In genomic region chr6:80438728-80439127, GRCh38 we compare ENCODE assay signal across 13 cellular contexts.
A peak's percentile ranks its signal among the peaks of the same experiment; 100 is the strongest.
DNase-seq lines count a peak whose midpoint lies in the region; ATAC-seq and TF ChIP-seq lines count a peak whose summit lies in the region.
"Had no signal": no experiment of that assay in that cellular context is flagged by ENCODE, and none has a peak within 500 bp of the region (broad histone marks: within the 10 kb centered on the region; RNA-seq: fewer than 3 reads in every experiment).

No MANE protein-coding gene starts in this region.

- H3K4me3 ChIP-seq in HAP-1: no peak overlapping the region
- H3K4me3 ChIP-seq in SJSA1: no peak overlapping the region
- H3K4me3 ChIP-seq in fibroblast of the aortic adventitia (ENCODE audit: low read depth, low read length): no peak overlapping the region
- no peak overlapping the region for H3K4me3 ChIP-seq in smooth muscle cell
- no peak overlapping the region for H3K4me3 ChIP-seq in heart right ventricle
- H3K4me3 ChIP-seq: thyroid gland had no signal

- in situ Hi-C loops in HAP-1 (cut with MboI; ENCODE audit: low sequenced_read_pairs): no loop called here

- DNase-seq in HAP-1 (ENCODE audit: low spot score in 2 of 2): peak; percentile 11 to 40
- peak; percentile 70 to 71 for DNase-seq in SJSA1 (ENCODE audit: low read depth in 1 of 2, low spot score in 2 of 2)
- DNase-seq in fibroblast of the aortic adventitia (ENCODE audit: low read depth): peak; percentile 88
- DNase-seq in smooth muscle cell (lab: John Stamatoyannopoulos, UW; ENCODE audit: unreplicated experiment): no peak
- no peak for DNase-seq in HuH-7.5 (ENCODE audit: low spot score)
- no peak for DNase-seq in heart right ventricle
- DNase-seq: activated CD8-positive, alpha-beta T cell treated with anti-CD3 and anti-CD28 coated beads for 36 hours; glutamatergic neuron; naive thymus-derived CD4-positive, alpha-beta T cell; NCI-H1092 treated with DMSO at 0.1 percent for 48 hours; thyroid gland had no signal

- no peak overlapping the region for H2AFZ ChIP-seq in smooth muscle cell (ENCODE audit: low read depth)

- TF ChIP-seq CTCF in fibroblast of the aortic adventitia (IDR thresholded peaks at IDR 0.05; ENCODE audit: insufficient read depth, low read length): no peak
- TF ChIP-seq CTCF in smooth muscle cell (IDR thresholded peaks at IDR 0.05; ENCODE audit: borderline replicate concordance, insufficient read depth, poor library complexity, severe bottlenecking): no peak
- TF ChIP-seq CTCF in heart right ventricle (IDR thresholded peaks at IDR 0.05): no peak

- peak overlapping the region; percentile 37 for H3K9ac ChIP-seq in smooth muscle cell (ENCODE audit: low read depth)

- no peaks in the 10 kb centered on the region for H3K36me3 ChIP-seq in HAP-1 (replicated peaks)
- 0 out of 2 replicates have a peak, but pooled peaks cover 2% of the 10 kb centered on the region for H3K36me3 ChIP-seq in SJSA1
- H3K36me3 ChIP-seq in smooth muscle cell (ENCODE audit: low read depth): no peaks in the 10 kb centered on the region
- H3K36me3 ChIP-seq in heart right ventricle: no peaks in the 10 kb centered on the region
- H3K36me3 ChIP-seq: thyroid gland had no signal

- H3K79me2 ChIP-seq in smooth muscle cell (ENCODE audit: low read depth): no peaks in the 10 kb centered on the region

- intact Hi-C loops in heart right ventricle (cut with DNase I): no loop called here

- no peak overlapping the region for H3K4me2 ChIP-seq in smooth muscle cell

- H3K4me1 ChIP-seq in HAP-1 (no peaks in the 10 kb centered on the region), SJSA1 (replicated peaks) (peaks cover 32% of the 10 kb centered on the region), smooth muscle cell (ENCODE audit: low read depth) (peaks cover 41% of the 10 kb centered on the region), heart right ventricle (no peaks in the 10 kb centered on the region)
- H3K4me1 ChIP-seq: thyroid gland had no signal

- H3K27ac ChIP-seq in SJSA1 (peak overlapping the region; percentile 92), smooth muscle cell (ENCODE audit: low read depth) (peak overlapping the region; percentile 79), heart right ventricle (no peak overlapping the region)
- H3K27ac ChIP-seq: thyroid gland had no signal

- H3K9me3 ChIP-seq in HAP-1: no peaks in the 10 kb centered on the region
- no peaks in the 10 kb centered on the region for H3K9me3 ChIP-seq in SJSA1 (replicated peaks)
- H3K9me3 ChIP-seq in smooth muscle cell (replicated peaks; ENCODE audit: low read depth): no peaks in the 10 kb centered on the region
- H3K9me3 ChIP-seq in heart right ventricle: no peaks in the 10 kb centered on the region
- H3K9me3 ChIP-seq: thyroid gland had no signal

- H3K27me3 ChIP-seq in HAP-1 (ENCODE audit: low read depth): no peaks in the 10 kb centered on the region
- no peaks in the 10 kb centered on the region for H3K27me3 ChIP-seq in SJSA1 (replicated peaks)
- H3K27me3 ChIP-seq in smooth muscle cell (ENCODE audit: low read depth): no peaks in the 10 kb centered on the region
- no peaks in the 10 kb centered on the region for H3K27me3 ChIP-seq in heart right ventricle
- H3K27me3 ChIP-seq: thyroid gland had no signal

- H3F3A ChIP-seq in smooth muscle cell (ENCODE audit: low read depth): no peaks in the 10 kb centered on the region

- H4K20me1 ChIP-seq in smooth muscle cell (ENCODE audit: low read depth): no peaks in the 10 kb centered on the region

- 51% methylated on average over 2 of the region's 2 CpGs for WGBS in smooth muscle cell (ENCODE audit: low lambda C conversion rate)
- WGBS in heart right ventricle, 2 donors: 62 to 66% methylated on average over 2 of the region's 2 CpGs

- ATAC-seq in GM18511 (IDR thresholded peaks at IDR 0.05; ENCODE audit: unreplicated experiment): no peak
- ATAC-seq in heart right ventricle: no peak
- ATAC-seq: activated CD8-positive, alpha-beta T cell treated with anti-CD3 and anti-CD28 coated beads for 36 hours; naive thymus-derived CD4-positive, alpha-beta T cell; Right ventricle myocardium inferior had no signal

Comparison
In these comparisons a context has a peak if more than half of its experiments do, and no peak if none do; other contexts are left out.
1. DNase-seq: peak in HAP-1 (2 of 2), SJSA1 (2 of 2) and fibroblast of the aortic adventitia (single experiment); none in smooth muscle cell (single experiment), HuH-7.5 (single experiment) and heart right ventricle (0 of 2).
2. H3K27ac ChIP-seq: peak in SJSA1 (single experiment) and smooth muscle cell (single experiment); none in heart right ventricle (0 of 10).